ENCODE assay signal across 9 cellular contexts in the genomic region with DNA sequence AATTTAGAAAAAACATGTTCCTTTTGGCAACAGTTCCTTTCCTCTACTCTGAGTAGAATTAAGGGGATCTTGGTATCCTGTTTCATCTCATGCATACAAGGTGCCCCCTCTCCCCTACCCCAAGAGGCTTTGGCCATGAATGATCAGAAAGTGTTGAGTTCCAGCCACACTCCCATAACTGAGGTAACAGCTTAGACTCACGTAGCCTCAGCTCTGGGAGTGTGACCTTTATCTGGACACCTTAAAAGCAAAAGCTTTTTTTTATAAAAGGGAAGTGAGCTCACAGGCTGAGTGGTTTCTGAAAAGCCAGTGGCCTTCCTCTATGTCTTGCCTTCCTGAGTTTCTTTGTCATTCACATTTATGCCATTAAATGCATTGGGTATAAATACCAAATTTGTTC. TPM values are rescaled to one million over a fixed set of nuclear protein-coding genes. Genes with fewer than 3 reads are reported as not detected.
DNase-seq lines count a peak whose midpoint lies in the region; ATAC-seq, FAIRE-seq and TF ChIP-seq lines count a peak whose summit lies in the region.
"Had no signal": no experiment of that assay in that cellular context is flagged by ENCODE, and none has a peak within 500 bp of the region (broad histone marks: within the 10 kb centered on the region; RNA-seq: fewer than 3 reads in every experiment).

No MANE protein-coding gene starts in this region.

- H3K4me1 ChIP-seq in K562 (replicated peaks in 1 of 2; ENCODE audit: control insufficient read depth in 2 of 2, insufficient read depth in 2 of 2, low read length in 2 of 2) (no peaks in the 10 kb centered on the region), gastrocnemius medialis (no peaks in the 10 kb centered on the region), psoas muscle (no peaks in the 10 kb centered on the region), GM23248 (ENCODE audit: insufficient read depth) (no peaks in the 10 kb centered on the region)

- no peak overlapping the region for H2AFZ ChIP-seq in K562 (ENCODE audit: low read depth, low read length)
- no peak overlapping the region for H2AFZ ChIP-seq in GM23248

- no peaks in the 10 kb centered on the region for H3K9me2 ChIP-seq in GM23248 (ENCODE audit: insufficient read depth)

- TF ChIP-seq CTCF in K562 (IDR thresholded peaks at IDR 0.05 in 2 of 3, conservative IDR thresholded peaks at IDR 0.05 in 1 of 3; ENCODE audit: insufficient read depth in 2 of 3, low read depth in 1 of 3, low read length in 3 of 3) (no peak), gastrocnemius medialis (IDR thresholded peaks at IDR 0.05 in 4 of 5, conservative IDR thresholded peaks at IDR 0.05 in 1 of 5) (no peak), psoas muscle (IDR thresholded peaks at IDR 0.05) (no peak)

- TF ChIP-seq EP300 in K562 (IDR thresholded peaks at IDR 0.05; ENCODE audit: low read length) = no peak

- DNase-seq in GM12891 (ENCODE audit: insufficient read length, low spot score) (peak; percentile 19), K562 (ENCODE audit: extremely low read depth in 1 of 4, low spot score in 3 of 4) (no peak), gastrocnemius medialis (no peak), psoas muscle (no peak), GM23248 (no peak), AG20443 (ENCODE audit: low spot score) (no peak)

- POLR2A ChIA-PET in K562 (lab: Yijun Ruan, JAX) = no interaction called here

- WGBS in K562 (ENCODE audit: insufficient coverage, low coverage, missing lambda C conversion rate) = 0% methylated on average over 1 of the region's 1 CpG
- WGBS in psoas muscle, 3 donors = 44 to 72% (median 60%) methylated on average over 1 of the region's 1 CpG
- 70 to 74% methylated on average over 1 of the region's 1 CpG for WGBS in GM23248 (ENCODE audit: low coverage in 1 of 2, low lambda C conversion rate in 2 of 2, missing lambda C conversion rate in 2 of 2), 2 experiments

- BruUV-seq in K562 (replicated peaks; lab: Mats Ljungman, UMichigan) = no TSS peak

- FAIRE-seq in GM12891 (lab: Jason Lieb, UNC) (peak; percentile 87), K562 (lab: Jason Lieb, UNC) (no peak)

- H3K4me3 ChIP-seq in K562 = no peak overlapping the region
- no peak overlapping the region for H3K4me3 ChIP-seq in gastrocnemius medialis
- H3K4me3 ChIP-seq in psoas muscle = no peak overlapping the region
- no peak overlapping the region for H3K4me3 ChIP-seq in GM23248

- TF ChIP-seq POLR2A in GM12891 (IDR thresholded peaks at IDR 0.05; ENCODE audit: low read depth, low read length) (peak; percentile 51; the same call in 1 of the 2 replicates), K562 (conservative IDR thresholded peaks at IDR 0.05) (no peak), gastrocnemius medialis (IDR thresholded peaks at IDR 0.05) (no peak)

- H3K36me3 ChIP-seq in K562 (ENCODE audit: control insufficient read depth, insufficient read depth, low read length) (no peaks in the 10 kb centered on the region), gastrocnemius medialis (no peaks in the 10 kb centered on the region), psoas muscle (ENCODE audit: insufficient read depth in 1 of 2, low read depth in 1 of 2) (no peaks in the 10 kb centered on the region), GM23248 (ENCODE audit: low read depth) (no peaks in the 10 kb centered on the region)

- peaks cover 6 to 11% of the 10 kb centered on the region in 2 experiments; a peak in 2 of 5 replicates for H3K27me3 ChIP-seq in K562 (ENCODE audit: control insufficient read depth in 2 of 2, insufficient read depth in 2 of 2, low read length in 2 of 2)
- H3K27me3 ChIP-seq in gastrocnemius medialis = no peaks in the 10 kb centered on the region
- no peaks in the 10 kb centered on the region for H3K27me3 ChIP-seq in psoas muscle (ENCODE audit: insufficient read depth in 3 of 3, low read length in 2 of 3)
- no peaks in the 10 kb centered on the region for H3K27me3 ChIP-seq in GM23248 (replicated peaks; ENCODE audit: insufficient read depth)

- CTCF ChIA-PET in K562 (lab: Yijun Ruan, JAX; ENCODE audit: low intra/inter-chr PET ratio) = no interaction called here

- H3K27ac ChIP-seq in K562 (ENCODE audit: extremely low read depth, low read depth, low read length) = no peak overlapping the region
- H3K27ac ChIP-seq in gastrocnemius medialis = no peak overlapping the region
- no peak overlapping the region for H3K27ac ChIP-seq in psoas muscle
- H3K27ac ChIP-seq in GM23248 = no peak overlapping the region

- peak; percentile 67 for ATAC-seq in GM21381 (IDR thresholded peaks at IDR 0.05; ENCODE audit: unreplicated experiment)
- ATAC-seq in HG03565 (IDR thresholded peaks at IDR 0.05; ENCODE audit: unreplicated experiment) = peak; percentile 73
- ATAC-seq in K562 = no peak
- no peak for ATAC-seq in gastrocnemius medialis
- ATAC-seq in psoas muscle = no peak

- H3F3A ChIP-seq in GM23248 (ENCODE audit: insufficient read depth) = no peaks in the 10 kb centered on the region

- no peak overlapping the region for H3K4me2 ChIP-seq in K562 (ENCODE audit: insufficient read depth, low read length)
- no peak overlapping the region for H3K4me2 ChIP-seq in GM23248 (ENCODE audit: unreplicated experiment)

- H3K9me3 ChIP-seq in K562 (replicated peaks; ENCODE audit: control insufficient read depth, insufficient read depth, low read depth, low read length) = no peaks in the 10 kb centered on the region
- H3K9me3 ChIP-seq in gastrocnemius medialis = no peaks in the 10 kb centered on the region
- no peaks in the 10 kb centered on the region for H3K9me3 ChIP-seq in psoas muscle
- H3K9me3 ChIP-seq in GM23248 (ENCODE audit: low read depth) = no peaks in the 10 kb centered on the region

- H3K79me2 ChIP-seq in K562 (ENCODE audit: control insufficient read depth, insufficient read depth, low read length) = no peaks in the 10 kb centered on the region
- H3K79me2 ChIP-seq in GM23248 (ENCODE audit: insufficient read depth) = no peaks in the 10 kb centered on the region

- H3K9ac ChIP-seq in K562 (ENCODE audit: insufficient read depth in 1 of 2, low read depth in 2 of 2, low read length in 2 of 2) (no peak overlapping the region), GM23248 (no peak overlapping the region)

- TF ChIP-seq RAD21 in K562 (CRISPR knock-in tag; conservative IDR thresholded peaks at IDR 0.05 in 1 of 2, IDR thresholded peaks at IDR 0.05 in 1 of 2) = no peak

- in situ Hi-C loops in K562 (cut with MboI) = no loop called here
- in situ Hi-C loops in gastrocnemius medialis (cut with MboI; ENCODE audit: low sequenced_read_pairs in 4 of 4) = no loop called here
- in situ Hi-C loops in GM23248 (cut with MboI) = no loop called here

- intact Hi-C loops in K562 (cut with micrococcal nuclease) = no loop called here
- intact Hi-C loops in gastrocnemius medialis (cut with DNase I; ENCODE audit: low total_unique reads) = no loop called here
- intact Hi-C loops in psoas muscle (cut with DNase I) = no loop called here

- H4K20me1 ChIP-seq in K562 (replicated peaks; ENCODE audit: control insufficient read depth, insufficient read depth, low read length) (no peaks in the 10 kb centered on the region), GM23248 (ENCODE audit: insufficient read depth) (no peaks in the 10 kb centered on the region)

- H3K9me1 ChIP-seq in K562 (ENCODE audit: control insufficient read depth, insufficient read depth, low read length) = no peaks in the 10 kb centered on the region

RNA-seq across cellular contexts. Expression of gene HAVCR2, which starts 0.9 kb away (rescaled TPM):
- polyA plus RNA-seq in GM12891 (2012; ENCODE audit: low read depth, missing spikeins) = 7.5 TPM
- 0.37 and 0.67 TPM in 2 replicates for total RNA-seq in K562 (2011; cell fraction: chromatin; rRNA removed; ENCODE audit: low replicate concordance)
- not detected in 2 replicates for total RNA-seq in K562 (2011; cell fraction: nucleolus; rRNA removed)
- 0.23 and 0.88 TPM in 2 replicates for total RNA-seq in K562 (2011; cell fraction: nucleoplasm; rRNA removed)
- total RNA-seq in K562 (2014; rRNA removed) (0.61 TPM in 1 of 2 replicates, not detected in the other), K562 (2014; rRNA removed; fragmentation: Illumina TruSeq; extraction: Trizol) (0.06 and 0.11 TPM in 2 replicates), K562 (2015; rRNA removed; fragmentation: Illumina TruSeq; extraction: Trizol) (not detected in 2 replicates), K562 (2021) (not detected in 2 replicates), gastrocnemius medialis (1 to 10 TPM; 1.2 to 5.0 (median 1.6) TPM), psoas muscle (1 to 10 TPM; 1.3 to 3.5 (median 1.5) TPM)
- polyA plus RNA-seq in K562 (2011; rRNA removed) (0.04 and 0.07 TPM in 2 replicates), K562 (2014; fragmentation: Illumina TruSeq; extraction: Trizol) (0.04 TPM in 1 of 2 replicates, not detected in the other), K562 (2014; fragmentation: Nextera tagmentation; extraction: Ambion mirVana) (under 1 TPM in 1 of 2 experiments, not detected in 1; 0.07 TPM), K562 (2014; rRNA removed) (not detected in 2 replicates), psoas muscle (1 to 10 TPM in 1 of 3 donors, under 1 TPM in 2; 0.48 to 1.4 (median 0.90) TPM), GM23248 (2016; fragmentation: Nextera tagmentation; extraction: Ambion mirVana) (not detected in 2 replicates)
- polyA plus RNA-seq in K562 (2011; cell fraction: cytosol; rRNA removed) = 0.04 TPM in 2 replicates
- polyA plus RNA-seq in K562 (2011; cell fraction: nucleus; rRNA removed) = 0.28 TPM in 1 of 2 replicates, not detected in the other
- polyA plus RNA-seq in K562 (2012) = 0.06 TPM in 1 of 2 replicates, not detected in the other
- not detected in 2 replicates for polyA minus RNA-seq in K562 (2011; rRNA and poly(A)+ RNA removed)
- polyA minus RNA-seq in K562 (2011; cell fraction: cytosol; rRNA and poly(A)+ RNA removed) = not detected in 2 replicates
- polyA minus RNA-seq in K562 (2011; cell fraction: nucleus; rRNA and poly(A)+ RNA removed) = not detected in 2 replicates
- total RNA-seq in GM23248 (2014; rRNA removed; shearing (Covaris generic)) = not detected in 2 replicates

RNA-seq across cellular contexts. Expression of gene MED7, which starts 32.9 kb away (rescaled TPM):
- 15.3 TPM for polyA plus RNA-seq in GM12891 (2012; ENCODE audit: low read depth, missing spikeins)
- 5.8 and 14.1 TPM in 2 replicates for total RNA-seq in K562 (2011; cell fraction: chromatin; rRNA removed; ENCODE audit: low replicate concordance)
- total RNA-seq in K562 (2011; cell fraction: nucleolus; rRNA removed) = 6.3 and 8.3 TPM in 2 replicates
- total RNA-seq in K562 (2011; cell fraction: nucleoplasm; rRNA removed) = 10.6 and 14.0 TPM in 2 replicates
- total RNA-seq in K562 (2014; rRNA removed) (4.5 and 4.8 TPM in 2 replicates), K562 (2014; rRNA removed; fragmentation: Illumina TruSeq; extraction: Trizol) (11.2 and 12.9 TPM in 2 replicates), K562 (2015; rRNA removed; fragmentation: Illumina TruSeq; extraction: Trizol) (9.2 and 11.8 TPM in 2 replicates), K562 (2021) (6.7 and 7.2 TPM in 2 replicates), gastrocnemius medialis (1 to 10 TPM; 7.0 to 9.4 (median 8.5) TPM), psoas muscle (10 to 100 TPM; 10.6 to 11.8 (median 11.3) TPM)
- polyA plus RNA-seq in K562 (2011; rRNA removed) (10.6 and 15.4 TPM in 2 replicates), K562 (2014; fragmentation: Illumina TruSeq; extraction: Trizol) (13.6 and 17.4 TPM in 2 replicates), K562 (2014; fragmentation: Nextera tagmentation; extraction: Ambion mirVana) (10 to 100 TPM; 37.1 to 38.7 TPM), K562 (2014; rRNA removed) (12.2 and 16.9 TPM in 2 replicates), psoas muscle (10 to 100 TPM; 12.9 to 17.5 (median 16.5) TPM), GM23248 (2016; fragmentation: Nextera tagmentation; extraction: Ambion mirVana) (21.2 and 22.2 TPM in 2 replicates)
- polyA plus RNA-seq in K562 (2011; cell fraction: cytosol; rRNA removed) = 2.9 and 4.9 TPM in 2 replicates
- polyA plus RNA-seq in K562 (2011; cell fraction: nucleus; rRNA removed) = 3.9 and 8.3 TPM in 2 replicates
- 9.5 and 12.0 TPM in 2 replicates for polyA plus RNA-seq in K562 (2012)
- polyA minus RNA-seq in K562 (2011; rRNA and poly(A)+ RNA removed) = 7.9 and 9.6 TPM in 2 replicates
- polyA minus RNA-seq in K562 (2011; cell fraction: cytosol; rRNA and poly(A)+ RNA removed) = 2.2 and 4.4 TPM in 2 replicates
- polyA minus RNA-seq in K562 (2011; cell fraction: nucleus; rRNA and poly(A)+ RNA removed) = 3.9 and 6.4 TPM in 2 replicates
- total RNA-seq in GM23248 (2014; rRNA removed; shearing (Covaris generic)) = 8.0 and 15.8 TPM in 2 replicates

RNA-seq across cellular contexts. Expression of gene HAVCR1, which starts 50.8 kb away (rescaled TPM):
- polyA plus RNA-seq in GM12891 (2012; ENCODE audit: low read depth, missing spikeins) = not detected
- 0.56 and 0.90 TPM in 2 replicates for total RNA-seq in K562 (2011; cell fraction: chromatin; rRNA removed; ENCODE audit: low replicate concordance)
- total RNA-seq in K562 (2011; cell fraction: nucleolus; rRNA removed) = 0.33 and 0.66 TPM in 2 replicates
- 0.61 and 0.73 TPM in 2 replicates for total RNA-seq in K562 (2011; cell fraction: nucleoplasm; rRNA removed)
- total RNA-seq in K562 (2014; rRNA removed) = not detected in 2 replicates
- not detected in 2 replicates for total RNA-seq in K562 (2014; rRNA removed; fragmentation: Illumina TruSeq; extraction: Trizol)
- not detected in 2 replicates for total RNA-seq in K562 (2015; rRNA removed; fragmentation: Illumina TruSeq; extraction: Trizol)
- not detected in 2 replicates for total RNA-seq in K562 (2021)
- 0.04 and 0.20 TPM in 2 replicates for polyA plus RNA-seq in K562 (2011; rRNA removed)
- polyA plus RNA-seq in K562 (2011; cell fraction: cytosol; rRNA removed) = not detected in 2 replicates
- polyA plus RNA-seq in K562 (2011; cell fraction: nucleus; rRNA removed) = 0.27 TPM in 1 of 2 replicates, not detected in the other
- polyA plus RNA-seq in K562 (2012) = not detected in 2 replicates
- polyA plus RNA-seq in K562 (2014; fragmentation: Illumina TruSeq; extraction: Trizol) = not detected in 2 replicates
- not detected for polyA plus RNA-seq in K562 (2014; fragmentation: Nextera tagmentation; extraction: Ambion mirVana)
- not detected in 2 replicates for polyA plus RNA-seq in K562 (2014; rRNA removed)
- polyA minus RNA-seq in K562 (2011; rRNA and poly(A)+ RNA removed) = 0.33 and 0.39 TPM in 2 replicates
- polyA minus RNA-seq in K562 (2011; cell fraction: cytosol; rRNA and poly(A)+ RNA removed) = not detected in 2 replicates
- polyA minus RNA-seq in K562 (2011; cell fraction: nucleus; rRNA and poly(A)+ RNA removed) = not detected in 2 replicates
- not detected for total RNA-seq in gastrocnemius medialis
- total RNA-seq in psoas muscle = under 1 TPM in 1 of 4 donors, not detected in 3; 0.77 TPM
- polyA plus RNA-seq in psoas muscle = under 1 TPM in 1 of 3 donors, not detected in 2; 0.01 TPM
- not detected in 2 replicates for total RNA-seq in GM23248 (2014; rRNA removed; shearing (Covaris generic))
- polyA plus RNA-seq in GM23248 (2016; fragmentation: Nextera tagmentation; extraction: Ambion mirVana) = not detected in 2 replicates

RNA-seq across cellular contexts. Expression of gene GARIN3, which starts 56.3 kb away (rescaled TPM):
- not detected for polyA plus RNA-seq in GM12891 (2012; ENCODE audit: low read depth, missing spikeins)
- not detected in 2 replicates for total RNA-seq in K562 (2011; cell fraction: chromatin; rRNA removed; ENCODE audit: low replicate concordance)
- not detected in 2 replicates for total RNA-seq in K562 (2011; cell fraction: nucleolus; rRNA removed)
- total RNA-seq in K562 (2011; cell fraction: nucleoplasm; rRNA removed) = not detected in 2 replicates
- not detected in 2 replicates for total RNA-seq in K562 (2014; rRNA removed)
- total RNA-seq in K562 (2014; rRNA removed; fragmentation: Illumina TruSeq; extraction: Trizol) = not detected in 2 replicates
- not detected in 2 replicates for total RNA-seq in K562 (2015; rRNA removed; fragmentation: Illumina TruSeq; extraction: Trizol)
- not detected in 2 replicates for total RNA-seq in K562 (2021)
- polyA plus RNA-seq in K562 (2011; rRNA removed) = not detected in 2 replicates
- not detected in 2 replicates for polyA plus RNA-seq in K562 (2011; cell fraction: cytosol; rRNA removed)
- polyA plus RNA-seq in K562 (2011; cell fraction: nucleus; rRNA removed) = not detected in 2 replicates
- polyA plus RNA-seq in K562 (2012) = not detected in 2 replicates
- not detected in 2 replicates for polyA plus RNA-seq in K562 (2014; fragmentation: Illumina TruSeq; extraction: Trizol)
- not detected for polyA plus RNA-seq in K562 (2014; fragmentation: Nextera tagmentation; extraction: Ambion mirVana)
- not detected in 2 replicates for polyA plus RNA-seq in K562 (2014; rRNA removed)
- not detected in 2 replicates for polyA minus RNA-seq in K562 (2011; rRNA and poly(A)+ RNA removed)
- not detected in 2 replicates for polyA minus RNA-seq in K562 (2011; cell fraction: cytosol; rRNA and poly(A)+ RNA removed)
- polyA minus RNA-seq in K562 (2011; cell fraction: nucleus; rRNA and poly(A)+ RNA removed) = not detected in 2 replicates
- not detected for total RNA-seq in gastrocnemius medialis
- total RNA-seq in psoas muscle = not detected
- polyA plus RNA-seq in psoas muscle = not detected
- total RNA-seq in GM23248 (2014; rRNA removed; shearing (Covaris generic)) = not detected in 2 replicates
- polyA plus RNA-seq in GM23248 (2016; fragmentation: Nextera tagmentation; extraction: Ambion mirVana) = not detected in 2 replicates
- total RNA-seq: myocyte had no signal

Comparison
In these comparisons a context has a peak if more than half of its experiments do, and no peak if none do; other contexts are left out.
1. ATAC-seq: peak in GM21381 (single experiment) and HG03565 (single experiment); none in K562 (single experiment), gastrocnemius medialis (0 of 2) and psoas muscle (0 of 4).